ENCODE assay signal across 11 cellular contexts in the genomic region with DNA sequence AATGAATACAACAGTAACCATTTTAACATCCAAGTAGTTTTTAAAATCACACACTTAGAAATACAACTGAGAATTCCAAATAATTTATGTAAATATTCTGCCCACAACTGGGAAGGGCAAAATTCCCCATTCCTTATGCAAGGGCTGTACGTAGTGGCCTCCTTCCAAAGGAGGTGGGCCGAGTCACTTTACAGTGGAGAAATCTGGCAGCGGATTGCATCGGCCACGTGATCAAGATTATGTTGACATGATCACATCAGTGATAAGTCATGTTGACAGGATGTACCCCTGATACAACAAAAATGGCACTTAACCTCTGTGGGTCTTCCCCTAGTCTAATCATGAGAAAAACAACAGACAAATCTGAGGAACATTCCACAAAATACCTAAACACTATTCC.
DNase-seq lines count a peak whose midpoint lies in the region; ATAC-seq, FAIRE-seq and TF ChIP-seq lines count a peak whose summit lies in the region.
"Had no signal": no experiment of that assay in that cellular context is flagged by ENCODE, and none has a peak within 500 bp of the region (broad histone marks: within the 10 kb centered on the region; RNA-seq: fewer than 3 reads in every experiment).

No MANE protein-coding gene starts in this region.

- no peaks in the 10 kb centered on the region for H3K9me2 ChIP-seq in GM23248 (ENCODE audit: insufficient read depth)

- no TSS peak for BruUV-seq in endothelial cell of umbilical vein (replicated peaks; lab: Mats Ljungman, UMichigan)

- H2AFZ ChIP-seq in GM23248 (no peak overlapping the region), endothelial cell of umbilical vein (ENCODE audit: low read depth, low read length) (no peak overlapping the region)

- peak overlapping the region; percentile 69 for H3K4me2 ChIP-seq in GM23248 (ENCODE audit: unreplicated experiment)
- peak overlapping the region; percentile 16 for H3K4me2 ChIP-seq in endothelial cell of umbilical vein (ENCODE audit: insufficient read depth, low read length)

- CTCF ChIA-PET in endothelial cell of umbilical vein (lab: Charles Lee) = interaction anchor here (1.7 kb wide), 1 partner anchor 89 kb away, joined by 5 read pairs; no protein-coding TSS in a partner anchor

- no peak for TF ChIP-seq POLR2A in endothelial cell of umbilical vein (IDR thresholded peaks at IDR 0.05; ENCODE audit: low read depth, low read length)

- POLR2A ChIA-PET in endothelial cell of umbilical vein (lab: Charles Lee) = no interaction called here

- in situ Hi-C loops in GM23248 (cut with MboI) (no loop called here), GM13977 (cut with MboI; ENCODE audit: low pct_unique_long_range_greater_than_20kb, low sequenced_read_pairs, unreplicated experiment) (no loop called here)

- no peaks in the 10 kb centered on the region for H3K36me3 ChIP-seq in GM23248 (ENCODE audit: low read depth)
- no peaks in the 10 kb centered on the region for H3K36me3 ChIP-seq in endothelial cell of umbilical vein (ENCODE audit: control insufficient read depth in 2 of 2, extremely low read depth in 1 of 2, insufficient read depth in 2 of 2, low read length in 2 of 2)

- H3K79me2 ChIP-seq in GM23248 (ENCODE audit: insufficient read depth) (peaks cover 97% of the 10 kb centered on the region), endothelial cell of umbilical vein (ENCODE audit: control insufficient read depth, insufficient read depth, low read length) (peaks cover 38% of the 10 kb centered on the region)

- H3F3A ChIP-seq in GM23248 (ENCODE audit: insufficient read depth) = peaks cover 28% of the 10 kb centered on the region

- no peaks in the 10 kb centered on the region for H3K27me3 ChIP-seq in GM23248 (replicated peaks; ENCODE audit: insufficient read depth)
- H3K27me3 ChIP-seq in endothelial cell of umbilical vein (ENCODE audit: control insufficient read depth in 2 of 2, insufficient read depth in 2 of 2, low read length in 2 of 2) = no peaks in the 10 kb centered on the region

- intact Hi-C loops in endothelial cell of umbilical vein (cut with micrococcal nuclease) = no loop called here

- H3K4me1 ChIP-seq in GM23248 (ENCODE audit: insufficient read depth) (peaks cover 40% of the 10 kb centered on the region), endothelial cell of umbilical vein (ENCODE audit: control insufficient read depth, extremely low read depth, insufficient read depth, low read length) (peaks cover 13% of the 10 kb centered on the region)

- no peak for ATAC-seq in activated CD4-positive, CD25-positive, alpha-beta regulatory T cell treated with anti-CD3 and anti-CD28 coated beads, Interleukin-2, amount 50 U/mL, for 24 hours

- TF ChIP-seq CTCF in endothelial cell of umbilical vein (IDR thresholded peaks at IDR 0.05; ENCODE audit: extremely low read depth in 1 of 2, insufficient read depth in 1 of 2, low read depth in 1 of 2, low read length in 2 of 2) (no peak), GM13977 (IDR thresholded peaks at IDR 0.05; ENCODE audit: extremely low read depth, insufficient read depth, missing control alignments) (no peak)

- H3K27ac ChIP-seq in GM23248 (peak overlapping the region; percentile 66; the same call in 1 of the 2 replicates), endothelial cell of umbilical vein (ENCODE audit: insufficient read depth, low read depth, low read length) (no peak overlapping the region)

- no peaks in the 10 kb centered on the region for H3K9me1 ChIP-seq in endothelial cell of umbilical vein (replicated peaks; ENCODE audit: control insufficient read depth, extremely low read depth, insufficient read depth, low read length)

- dilution Hi-C loops in endothelial cell of umbilical vein (cut with MboI; ENCODE audit: extremely low pct_ligation_motif_present, low sequenced_read_pairs) = no loop called here

- WGBS in GM23248 (ENCODE audit: low coverage in 1 of 2, low lambda C conversion rate in 2 of 2, missing lambda C conversion rate in 2 of 2), 2 experiments = 64 to 68% methylated on average over 5 of the region's 5 CpGs

- DNase-seq in GM23248 (peak; percentile 45), NCI-H460 (ENCODE audit: extremely low read depth, low read depth) (peak; percentile 2), endothelial cell of umbilical vein (ENCODE audit: low read depth, low spot score) (peak; percentile 70), non-pigmented ciliary epithelial cell (ENCODE audit: low read depth) (peak; percentile 11), NCI-H2107 treated with DMSO at 0.1 percent for 48 hours (lab: John Stamatoyannopoulos, UW; ENCODE audit: unreplicated experiment) (no peak), NOMO-1 (lab: John Stamatoyannopoulos, UW; ENCODE audit: unreplicated experiment in 2 of 2) (no peak), GM13977 (ENCODE audit: low spot score) (no peak)
- DNase-seq: NCI-H2081 treated with DMSO at 0.1 percent for 48 hours; stimulated activated CD4-positive, alpha-beta T cell treated with anti-CD3 and anti-CD28 coated beads, Interleukin-4, amount 100 ng/mL, for 1 hour had no signal

- H3K9ac ChIP-seq in GM23248 = no peak overlapping the region
- H3K9ac ChIP-seq in endothelial cell of umbilical vein (replicated peaks; ENCODE audit: extremely low read depth, insufficient read depth, low read length) = no peak overlapping the region

- H4K20me1 ChIP-seq in GM23248 (ENCODE audit: insufficient read depth) (no peaks in the 10 kb centered on the region), endothelial cell of umbilical vein (replicated peaks; ENCODE audit: control insufficient read depth, extremely low read depth, insufficient read depth, low read length) (no peaks in the 10 kb centered on the region)

- FAIRE-seq in endothelial cell of umbilical vein (lab: Jason Lieb, UNC) = peak; percentile 62
- FAIRE-seq: GM12892 had no signal

- H3K4me3 ChIP-seq in GM23248 (no peak overlapping the region), endothelial cell of umbilical vein (replicated peaks in 1 of 3; ENCODE audit: insufficient read depth in 1 of 3, low read depth in 1 of 3, low read length in 3 of 3) (no peak overlapping the region)

- no peaks in the 10 kb centered on the region for H3K9me3 ChIP-seq in GM23248 (ENCODE audit: low read depth)
- no peaks in the 10 kb centered on the region for H3K9me3 ChIP-seq in endothelial cell of umbilical vein (replicated peaks; ENCODE audit: control insufficient read depth, insufficient read depth, low read length)

TF ChIP-seq in endothelial cell of umbilical vein, 7 proteins besides CTCF, POLR2A, EP300 and RAD21:
- TF ChIP-seq POLR2AphosphoS5 (IDR thresholded peaks at IDR 0.05; ENCODE audit: insufficient read depth, low read depth, low read length) = no peak
- peak; percentile 26 for TF ChIP-seq GATA2 (IDR thresholded peaks at IDR 0.05; ENCODE audit: insufficient read depth, insufficient read length, low read depth, low read length)
- no peak for TF ChIP-seq JUN (IDR thresholded peaks at IDR 0.05; ENCODE audit: borderline replicate concordance, insufficient read depth, insufficient read length, low read depth)

Comparison
In these comparisons a context has a peak if more than half of its experiments do, and no peak if none do; other contexts are left out.
1. DNase-seq: peak in GM23248 (single experiment), NCI-H460 (single experiment), endothelial cell of umbilical vein (single experiment) and non-pigmented ciliary epithelial cell (single experiment); none in NCI-H2107 treated with DMSO at 0.1 percent for 48 hours (single experiment), NOMO-1 (0 of 2) and GM13977 (single experiment).